32 cellular contexts compared by ENCODE assay signal in genomic region chr10:43079823-43080222, GRCh38. TPM values are rescaled to one million over a fixed set of nuclear protein-coding genes. Genes with fewer than 3 reads are reported as not detected.
"Had no signal": no experiment of that assay in that cellular context is flagged by ENCODE, and none has a peak within 500 bp of the region (broad histone marks: within the 10 kb centered on the region; RNA-seq: fewer than 3 reads in every experiment).

No MANE protein-coding gene starts in this region.

- H3K36me3 ChIP-seq: ascending aorta, cardiac muscle cell, pancreas, prostate gland, thoracic aorta had no signal

- H3K4me3 ChIP-seq: ascending aorta, cardiac muscle cell, coronary artery, dorsolateral prefrontal cortex, pancreas, prostate gland, skin epidermis, thoracic aorta had no signal

- H3K4me1 ChIP-seq: prostate gland had no signal

- H3K36me3 Mint-ChIP-seq: activated naive CD8-positive, alpha-beta T cell treated with anti-CD3 and anti-CD28 coated beads, Interleukin-2, amount 10 ng/mL, durations not matched to agents 7 days and 5 days; brain; mesothelial cell of epicardium; naive B cell; stimulated activated effector memory CD8-positive, alpha-beta T cell treated with anti-CD3 and anti-CD28 coated beads, Interleukin-12 subunit alpha, Interleukin-12 subunit beta, amount 100 ng/mL, for 72 hours had no signal

- DNase-seq: activated CD4-positive, alpha-beta T cell treated with anti-CD3 and anti-CD28 coated beads for 4 hours; activated CD4-positive, alpha-beta T cell treated with anti-CD3 and anti-CD28 coated beads, Interleukin-2, amount 50 U/mL, for 4 hours; activated effector memory CD4-positive, alpha-beta T cell treated with anti-CD3 and anti-CD28 coated beads, Interleukin-2, amount 50 U/mL, for 16 hours; activated naive CD4-positive, alpha-beta T cell treated with anti-CD3 and anti-CD28 coated beads for 36 hours; activated naive CD8-positive, alpha-beta T cell treated with anti-CD3 and anti-CD28 coated beads, Interleukin-2, amount 10 ng/mL, durations not matched to agents 7 days and 5 days; activated T-cell treated with anti-CD3 and anti-CD28 coated beads for 4 hours; activated T-cell treated with anti-CD3 and anti-CD28 coated beads, Interleukin-2, amount 50 U/mL, for 72 hours; dorsolateral prefrontal cortex; foreskin fibroblast; head of caudate nucleus; hypothalamus; naive B cell; nephron progenitor cell; pancreas; retina; stimulated activated CD4-positive, alpha-beta T cell treated with anti-CD3 and anti-CD28 coated beads, Interleukin-12 subunit alpha, Interleukin-12 subunit beta, amount 100 ng/mL, for 4 hours; stimulated activated CD4-positive, alpha-beta T cell treated with anti-CD3 and anti-CD28 coated beads, Interleukin-4, amount 100 ng/mL, for 24 hours; trophoblast cell had no signal

- H3K27ac ChIP-seq: ascending aorta, cardiac muscle cell, coronary artery, dorsolateral prefrontal cortex, pancreas, prostate gland, skin epidermis, thoracic aorta, VCaP had no signal

- H3K4me1 Mint-ChIP-seq: nephron progenitor cell had no signal

- FAIRE-seq: pancreas, TTC549 had no signal

- ATAC-seq: activated T-cell treated with anti-CD3 and anti-CD28 coated beads, Interleukin-2, amount 50 U/mL, for 72 hours; esophagus mucosa; pancreas; sciatic nerve had no signal

- H3K4me3 Mint-ChIP-seq: activated naive CD4-positive, alpha-beta T cell treated with anti-CD3 and anti-CD28 coated beads for 36 hours; activated naive CD8-positive, alpha-beta T cell treated with anti-CD3 and anti-CD28 coated beads, Interleukin-2, amount 10 ng/mL, durations not matched to agents 7 days and 5 days; activated T-cell treated with anti-CD3 and anti-CD28 coated beads, Interleukin-2, amount 50 U/mL, for 72 hours; nephron progenitor cell; stimulated activated effector memory CD8-positive, alpha-beta T cell treated with anti-CD3 and anti-CD28 coated beads, Interleukin-12 subunit alpha, Interleukin-12 subunit beta, amount 100 ng/mL, for 72 hours; stimulated activated naive CD8-positive, alpha-beta T cell treated with anti-CD3 and anti-CD28 coated beads, Interleukin-15, Interleukin-2, amounts not matched to agents 100 ng/mL and 50 ng/mL, for 24 hours had no signal

- H3K9me3 Mint-ChIP-seq: activated naive CD4-positive, alpha-beta T cell treated with anti-CD3 and anti-CD28 coated beads for 36 hours; activated naive CD8-positive, alpha-beta T cell treated with anti-CD3 and anti-CD28 coated beads, Interleukin-2, amount 10 ng/mL, durations not matched to agents 7 days and 5 days; activated T-cell treated with anti-CD3 and anti-CD28 coated beads, Interleukin-2, amount 50 U/mL, for 72 hours; brain; mesothelial cell of epicardium; naive B cell; nephron progenitor cell; stimulated activated effector memory CD8-positive, alpha-beta T cell treated with anti-CD3 and anti-CD28 coated beads, Interleukin-12 subunit alpha, Interleukin-12 subunit beta, amount 100 ng/mL, for 72 hours; stimulated activated naive CD8-positive, alpha-beta T cell treated with anti-CD3 and anti-CD28 coated beads, Interleukin-15, Interleukin-2, amounts not matched to agents 100 ng/mL and 50 ng/mL, for 24 hours had no signal

- H3K27ac Mint-ChIP-seq: activated naive CD4-positive, alpha-beta T cell treated with anti-CD3 and anti-CD28 coated beads for 36 hours; activated naive CD8-positive, alpha-beta T cell treated with anti-CD3 and anti-CD28 coated beads, Interleukin-2, amount 10 ng/mL, durations not matched to agents 7 days and 5 days; activated T-cell treated with anti-CD3 and anti-CD28 coated beads, Interleukin-2, amount 50 U/mL, for 72 hours; mesothelial cell of epicardium; nephron progenitor cell; stimulated activated effector memory CD8-positive, alpha-beta T cell treated with anti-CD3 and anti-CD28 coated beads, Interleukin-12 subunit alpha, Interleukin-12 subunit beta, amount 100 ng/mL, for 72 hours; stimulated activated naive CD8-positive, alpha-beta T cell treated with anti-CD3 and anti-CD28 coated beads, Interleukin-15, Interleukin-2, amounts not matched to agents 100 ng/mL and 50 ng/mL, for 24 hours had no signal

- H3K9me3 ChIP-seq: ascending aorta, pancreas, prostate gland, thoracic aorta had no signal

- H3K27me3 ChIP-seq: pancreas had no signal

RNA-seq across cellular contexts. Expression of gene RET, which starts 3.0 kb away (rescaled TPM):
- total RNA-seq: ascending aorta had no signal
- polyA plus RNA-seq: cardiac muscle cell had no signal
